12 cellular contexts compared by ENCODE assay signal in genomic region chr4:95304898-95305297, GRCh38.
A peak's percentile ranks its signal among the peaks of the same experiment; 100 is the strongest.
DNase-seq lines count a peak whose midpoint lies in the region; ATAC-seq and TF ChIP-seq lines count a peak whose summit lies in the region.
"Had no signal": no experiment of that assay in that cellular context is flagged by ENCODE, and none has a peak within 500 bp of the region (broad histone marks: within the 10 kb centered on the region; RNA-seq: fewer than 3 reads in every experiment).

No MANE protein-coding gene starts in this region.

- H3K36me3 ChIP-seq in lower lobe of right lung (no peaks in the 10 kb centered on the region), suprapubic skin (no peaks in the 10 kb centered on the region)
- no peaks in the 10 kb centered on the region for H3K36me3 ChIP-seq in effector memory CD4-positive, alpha-beta T cell (ENCODE audit: control insufficient read depth, insufficient read depth, low read length)

- no peaks in the 10 kb centered on the region for H3K4me1 ChIP-seq in lower lobe of right lung
- H3K4me1 ChIP-seq in effector memory CD4-positive, alpha-beta T cell (ENCODE audit: control insufficient read depth, insufficient read depth, low read length, poor library complexity, severe bottlenecking), result no peaks in the 10 kb centered on the region
- no peaks in the 10 kb centered on the region for H3K4me1 ChIP-seq in suprapubic skin

- intact Hi-C loops in dorsolateral prefrontal cortex (cut with DNase I), result loop anchor here in 1 of 2 donors (10.0 kb wide), 1 partner anchor 240 kb away; the partner anchor contains the start of gene UNC5C
- intact Hi-C loops in lower lobe of right lung (cut with DNase I), result no loop called here

- H3K27me3 ChIP-seq in dorsolateral prefrontal cortex (no peaks in the 10 kb centered on the region), lower lobe of right lung (ENCODE audit: low read depth) (no peaks in the 10 kb centered on the region), suprapubic skin (no peaks in the 10 kb centered on the region)
- H3K27me3 ChIP-seq in effector memory CD4-positive, alpha-beta T cell (replicated peaks; ENCODE audit: control insufficient read depth, insufficient read depth, low read length, poor library complexity, severe bottlenecking), result no peaks in the 10 kb centered on the region

- H3K4me3 ChIP-seq in dorsolateral prefrontal cortex (peak overlapping the region in 2 of 59 donors; percentile 2 to 5), lower lobe of right lung (no peak overlapping the region), suprapubic skin (no peak overlapping the region)
- no peak overlapping the region for H3K4me3 ChIP-seq in effector memory CD4-positive, alpha-beta T cell (ENCODE audit: insufficient read depth, low read depth, low read length, poor library complexity, severe bottlenecking)

- TF ChIP-seq CTCF in dorsolateral prefrontal cortex (IDR thresholded peaks at IDR 0.05 in 54 of 56, conservative IDR thresholded peaks at IDR 0.05 in 2 of 56; ENCODE audit: low read depth in 1 of 56, partially characterized antibody in 56 of 56), result peak in 2 of 56 donors; percentile 5 to 16
- TF ChIP-seq CTCF in lower lobe of right lung (IDR thresholded peaks at IDR 0.05), result no peak
- TF ChIP-seq CTCF in suprapubic skin (IDR thresholded peaks at IDR 0.05), result no peak

- in situ Hi-C loops in ACHN (cut with HindIII; ENCODE audit: low pct_ligation_motif_present, low pct_unique_long_range_greater_than_20kb, low sequenced_read_pairs), result no loop called here

- H3K9me3 ChIP-seq in lower lobe of right lung, result no peaks in the 10 kb centered on the region
- H3K9me3 ChIP-seq in effector memory CD4-positive, alpha-beta T cell (ENCODE audit: control insufficient read depth, low read length), result no peaks in the 10 kb centered on the region
- no peaks in the 10 kb centered on the region for H3K9me3 ChIP-seq in suprapubic skin

- no peak for TF ChIP-seq POLR2A in suprapubic skin (IDR thresholded peaks at IDR 0.05)

- 50% methylated on average over 1 of the region's 1 CpG for WGBS in suprapubic skin

- TF ChIP-seq EP300 in suprapubic skin (IDR thresholded peaks at IDR 0.05), result no peak

- H3K27ac ChIP-seq in dorsolateral prefrontal cortex (peak overlapping the region in 58 of 59 donors; percentile 51 to 95 (median 87)), lower lobe of right lung (no peak overlapping the region), suprapubic skin (no peak overlapping the region)
- no peak overlapping the region for H3K27ac ChIP-seq in effector memory CD4-positive, alpha-beta T cell (ENCODE audit: insufficient read depth, low read length, poor library complexity, severe bottlenecking)
- H3K27ac ChIP-seq: KMS-11 had no signal

- ATAC-seq in lower lobe of right lung, result peak; percentile 88 to 97
- ATAC-seq in GM21390 (IDR thresholded peaks at IDR 0.05; ENCODE audit: unreplicated experiment), result no peak

- DNase-seq in ACHN (peak; percentile 20), NCI-H345 treated with DMSO at 0.1 percent for 48 hours (lab: John Stamatoyannopoulos, UW; ENCODE audit: unreplicated experiment) (peak; percentile 11), dorsolateral prefrontal cortex (peak in 1 of 10 donors; percentile 56), lower lobe of right lung (no peak), cerebellar cortex (ENCODE audit: low spot score) (no peak), suprapubic skin (ENCODE audit: low spot score in 2 of 2) (no peak)
- no peak for DNase-seq in effector memory CD4-positive, alpha-beta T cell
- DNase-seq: activated CD4-positive, alpha-beta T cell treated with anti-CD3 and anti-CD28 coated beads for 48 hours; activated gamma-delta T cell treated with Interleukin-2 at 50 U/mL for 16 hours; stimulated activated naive CD4-positive, alpha-beta T cell had no signal

Comparison
In these comparisons a context has a peak if more than half of its experiments do, and no peak if none do; other contexts are left out.
1. DNase-seq: peak in ACHN (single experiment) and NCI-H345 treated with DMSO at 0.1 percent for 48 hours (single experiment); none in lower lobe of right lung (single experiment), cerebellar cortex (single experiment), effector memory CD4-positive, alpha-beta T cell (0 of 3) and suprapubic skin (0 of 2).
2. H3K27ac ChIP-seq: peak in dorsolateral prefrontal cortex (58 of 59); none in lower lobe of right lung (single experiment), effector memory CD4-positive, alpha-beta T cell (single experiment) and suprapubic skin (single experiment).